Comparison of ENCODE assay signal across 23 cellular contexts in the genomic region with DNA sequence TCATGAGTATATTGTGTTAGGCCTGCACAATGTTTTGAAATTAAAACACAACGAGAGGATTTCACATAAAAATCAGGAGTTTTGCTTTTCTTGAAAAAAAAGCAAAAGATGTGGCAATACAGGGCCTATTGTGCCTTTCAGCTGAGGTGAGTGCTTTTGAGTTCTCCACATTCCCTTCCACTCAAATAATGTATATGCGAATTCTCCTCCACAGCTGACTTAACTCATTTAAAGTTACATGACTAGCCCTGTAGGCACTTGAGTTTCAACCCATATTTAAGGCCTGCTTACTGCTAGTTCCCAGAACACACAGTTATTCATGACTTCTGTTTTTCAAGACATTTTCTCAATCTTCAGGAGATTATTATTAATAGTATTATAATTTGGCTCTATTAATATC.
"Had no signal": no experiment of that assay in that cellular context is flagged by ENCODE, and none has a peak within 500 bp of the region (broad histone marks: within the 10 kb centered on the region; RNA-seq: fewer than 3 reads in every experiment).

No MANE protein-coding gene starts in this region.

- H3K9me3 ChIP-seq: ovary, sigmoid colon, thoracic aorta, thyroid gland, transverse colon, upper lobe of right lung, uterus had no signal

- H3K9ac ChIP-seq: neural progenitor cell, parathyroid adenoma had no signal

- H3K36me3 ChIP-seq: neural progenitor cell, ovary, right lobe of liver, sigmoid colon, stomach, thoracic aorta, thyroid gland, transverse colon, upper lobe of right lung, uterus had no signal

- H2AFZ ChIP-seq: neural progenitor cell, parathyroid adenoma had no signal

- H3K4me3 ChIP-seq: neural progenitor cell, ovary, psoas muscle, right lobe of liver, sigmoid colon, stomach, thoracic aorta, thyroid gland, transverse colon, upper lobe of right lung, uterus had no signal

- H3K4me2 ChIP-seq: neural progenitor cell had no signal

- H3K79me2 ChIP-seq: parathyroid adenoma had no signal

- H3K27ac ChIP-seq: neural progenitor cell, ovary, parathyroid adenoma, psoas muscle, right lobe of liver, sigmoid colon, stomach, thoracic aorta, thyroid gland, transverse colon, upper lobe of right lung, uterus had no signal

- H3K4me1 ChIP-seq: neural progenitor cell, parathyroid adenoma, psoas muscle, right lobe of liver, sigmoid colon, stomach, thyroid gland, transverse colon, upper lobe of right lung, uterus had no signal

- DNase-seq: natural killer cell; occipital lobe; ovary; posterior cingulate gyrus; psoas muscle; right cardiac atrium; right lobe of liver; sigmoid colon; small intestine; stimulated activated CD4-positive, alpha-beta T cell treated with anti-CD3 and anti-CD28 coated beads, Interleukin-15, amount 100 ng/mL, for 24 hours; stimulated activated CD4-positive, alpha-beta T cell treated with anti-CD3 and anti-CD28 coated beads, Interleukin-2, amount 100 ng/mL, for 24 hours; stimulated activated CD4-positive, alpha-beta T cell treated with anti-CD3 and anti-CD28 coated beads, Interleukin-2, amount 100 ng/mL, for 48 hours; stimulated activated CD4-positive, alpha-beta T cell treated with anti-CD3 and anti-CD28 coated beads, Interleukin-4, amount 100 ng/mL, for 24 hours; stimulated activated naive B cell treated with anti-CD40 and anti-IgM and Interleukin-4, amounts not matched to agents 10 μg/mL and 1 μg/mL and 100 μg/mL, for 72 hours; stimulated activated naive CD4-positive, alpha-beta T cell treated with Interleukin-2 at 50 U/mL for 16 hours; stomach; thyroid gland; transverse colon; upper lobe of right lung; uterus had no signal

- H3K27me3 ChIP-seq: neural progenitor cell, ovary, right lobe of liver, sigmoid colon, stomach, thyroid gland, transverse colon, upper lobe of right lung, uterus had no signal
